1 cellular context compared by ENCODE assay signal in genomic region chr14:103112488-103113243, GRCh38.
TF ChIP-seq lines count a peak whose summit lies in the region.

No MANE protein-coding gene starts in this region.

TF ChIP-seq in liver, 16 proteins besides CTCF, POLR2A, EP300 and RAD21 (continued from another document):
- no peak for TF ChIP-seq REST (IDR thresholded peaks at IDR 0.05)
- no peak for TF ChIP-seq YY1 (IDR thresholded peaks at IDR 0.05)
- TF ChIP-seq EGR1 (IDR thresholded peaks at IDR 0.05; ENCODE audit: low read depth in 2 of 2), result no peak
